ENCODE assay signal across 17 cellular contexts in the genomic region with DNA sequence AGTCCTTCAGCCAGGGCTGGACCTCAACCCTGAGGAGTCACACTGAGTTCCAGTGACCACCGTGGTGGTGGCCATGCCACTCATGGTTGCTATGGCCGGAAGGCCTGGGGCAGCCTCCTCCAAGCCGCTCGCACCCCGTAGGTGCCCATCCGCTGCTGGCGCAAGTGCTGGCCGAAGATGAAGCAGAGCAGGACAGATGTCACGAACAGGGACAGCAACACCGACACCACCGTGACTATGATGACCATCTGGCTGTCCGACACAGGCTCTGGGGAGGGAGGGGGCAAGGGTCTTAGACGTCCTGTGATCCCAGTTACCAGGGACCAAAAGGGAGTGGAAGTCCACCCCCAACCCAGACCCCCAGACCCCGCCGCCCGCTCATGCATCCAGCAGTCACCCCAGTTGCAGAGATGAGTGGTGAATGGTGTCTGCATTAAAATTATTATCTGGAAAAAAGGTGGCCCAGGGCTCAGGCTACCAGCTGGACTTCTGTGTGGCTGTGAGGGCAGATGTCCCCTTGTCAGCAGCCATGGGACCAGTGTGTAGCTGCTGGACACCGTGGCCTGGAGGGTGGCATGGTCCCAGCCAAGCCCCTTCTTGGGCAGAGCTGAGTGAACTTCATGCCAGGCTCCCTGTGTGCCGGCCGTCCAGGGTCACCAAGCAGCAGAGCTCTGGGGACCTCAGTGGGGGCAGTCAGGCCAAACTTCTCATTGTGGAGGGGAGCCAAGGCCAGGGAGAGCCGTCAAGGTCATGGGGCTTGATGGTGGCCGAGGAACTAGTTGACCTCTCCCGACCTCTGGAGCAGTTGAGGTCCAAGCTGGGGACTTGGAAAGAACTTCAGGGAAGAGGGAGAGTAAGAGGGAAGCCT. TPM values are rescaled to one million over a fixed set of nuclear protein-coding genes. Genes with fewer than 3 reads are reported as not detected.
DNase-seq lines count a peak whose midpoint lies in the region; ATAC-seq, FAIRE-seq and TF ChIP-seq lines count a peak whose summit lies in the region.
"Had no signal": no experiment of that assay in that cellular context is flagged by ENCODE, and none has a peak within 500 bp of the region (broad histone marks: within the 10 kb centered on the region; RNA-seq: fewer than 3 reads in every experiment).

No MANE protein-coding gene starts in this region.

- no peak overlapping the region for H3K27ac ChIP-seq in A549
- peak overlapping the region; percentile 80 for H3K27ac ChIP-seq in BLaER1
- H3K27ac ChIP-seq: C4-2B, cardiac muscle cell had no signal

- peaks cover 29 to 33% of the 10 kb centered on the region in 2 donors for H3K4me1 Mint-ChIP-seq in effector memory CD8-positive, alpha-beta T cell (ENCODE audit: low read depth in 2 of 2)

- no peak for FAIRE-seq in A549 (lab: Jason Lieb, UNC)
- FAIRE-seq: GM19239 had no signal

- no peaks in the 10 kb centered on the region for H3K27me3 Mint-ChIP-seq in effector memory CD8-positive, alpha-beta T cell
- H3K27me3 Mint-ChIP-seq: naive B cell had no signal

- H3K9me3 Mint-ChIP-seq in effector memory CD8-positive, alpha-beta T cell = no peaks in the 10 kb centered on the region
- H3K9me3 Mint-ChIP-seq: naive B cell had no signal

- DNase-seq in A549 (ENCODE audit: low read depth in 1 of 2, low spot score in 1 of 2) (no peak), sciatic nerve (ENCODE audit: low spot score) (peak; percentile 52), EL (no peak)
- no peak for DNase-seq in effector memory CD8-positive, alpha-beta T cell
- DNase-seq in central memory CD4-positive, alpha-beta T cell = no peak
- DNase-seq: activated CD4-positive, alpha-beta T cell treated with anti-CD3 and anti-CD28 coated beads for 1 hour; naive B cell; NCI-H1694; NCI-H345; T-helper 2 cell had no signal

- no peak overlapping the region for H3K4me2 ChIP-seq in A549
- peak overlapping the region; percentile 69 for H3K4me2 ChIP-seq in BLaER1

- POLR2A ChIA-PET in A549 (lab: Yijun Ruan, JAX) = no interaction called here

- TF ChIP-seq RAD21 in A549 (conservative IDR thresholded peaks at IDR 0.05 in 1 of 2, IDR thresholded peaks at IDR 0.05 in 1 of 2) = no peak

- peak overlapping the region; percentile 52 to 71 for H3K27ac Mint-ChIP-seq in effector memory CD8-positive, alpha-beta T cell

- ATAC-seq in A549 (no peak), sciatic nerve (no peak), HG02678 (IDR thresholded peaks at IDR 0.05; ENCODE audit: unreplicated experiment) (no peak)
- ATAC-seq in effector memory CD8-positive, alpha-beta T cell (replicated peaks) = no peak

- TF ChIP-seq EP300 in A549 (IDR thresholded peaks at IDR 0.05) = no peak

- H3K4me3 ChIP-seq in A549 = no peak overlapping the region
- no peak overlapping the region for H3K4me3 ChIP-seq in BLaER1
- H3K4me3 ChIP-seq: cardiac muscle cell had no signal

- peaks cover 26% of the 10 kb centered on the region for H3K4me1 ChIP-seq in A549
- H3K4me1 ChIP-seq in BLaER1 = peaks cover 97% of the 10 kb centered on the region

- TF ChIP-seq CTCF in A549 (IDR thresholded peaks at IDR 0.05) = no peak

- 0 out of 2 replicates have a peak, but pooled peaks have one; percentile 7 for TF ChIP-seq POLR2A in A549 (IDR thresholded peaks at IDR 0.05; ENCODE audit: low read length)

- CTCF ChIA-PET in A549 (lab: Yijun Ruan, JAX) = interaction anchor here (0.6 to 4.4 kb wide), 11 partner anchors 8 to 524 kb away, joined by 3 to 24 read pairs (median 4); a partner anchor contains a TSS

- WGBS in A549 (ENCODE audit: missing lambda C conversion rate) = 74% methylated on average over 22 of the region's 22 CpGs

- peaks cover 33% of the 10 kb centered on the region for H3K36me3 Mint-ChIP-seq in effector memory CD8-positive, alpha-beta T cell (ENCODE audit: insufficient read depth)

- peaks cover 62% of the 10 kb centered on the region for H4K20me1 ChIP-seq in BLaER1

- intact Hi-C loops in sciatic nerve (cut with DNase I) = no loop called here

- H3K4me3 Mint-ChIP-seq in effector memory CD8-positive, alpha-beta T cell = no peak overlapping the region

- peaks cover 63% of the 10 kb centered on the region for H3K36me3 ChIP-seq in BLaER1
- H3K36me3 ChIP-seq: cardiac muscle cell had no signal

- H3K9ac ChIP-seq in BLaER1 = peak overlapping the region; percentile 63; the same call in 1 of the 2 replicates

- no peaks in the 10 kb centered on the region for H3K27me3 ChIP-seq in BLaER1
- H3K27me3 ChIP-seq: cardiac muscle cell had no signal

- H3K9me3 ChIP-seq in A549 (no peaks in the 10 kb centered on the region), BLaER1 (no peaks in the 10 kb centered on the region)

TF ChIP-seq in A549, 52 proteins besides CTCF, POLR2A, EP300 and RAD21:
- TF ChIP-seq CBX2 (IDR thresholded peaks at IDR 0.05; ENCODE audit: borderline replicate concordance, low read depth) = no peak
- no peak for TF ChIP-seq FOSB (CRISPR knock-in tag; IDR thresholded peaks at IDR 0.05)
- no peak for TF ChIP-seq CBX8 (IDR thresholded peaks at IDR 0.05)
- TF ChIP-seq RARB (CRISPR knock-in tag; IDR thresholded peaks at IDR 0.05) = no peak
- TF ChIP-seq FOSL2 (IDR thresholded peaks at IDR 0.05) = no peak
- TF ChIP-seq FOSL2 (CRISPR knock-in tag; IDR thresholded peaks at IDR 0.05) = no peak
- TF ChIP-seq PHF8 (IDR thresholded peaks at IDR 0.05; ENCODE audit: borderline replicate concordance, low read depth) = no peak
- TF ChIP-seq TFCP2L1 (CRISPR knock-in tag; IDR thresholded peaks at IDR 0.05) = no peak
- TF ChIP-seq, protein P1, sequence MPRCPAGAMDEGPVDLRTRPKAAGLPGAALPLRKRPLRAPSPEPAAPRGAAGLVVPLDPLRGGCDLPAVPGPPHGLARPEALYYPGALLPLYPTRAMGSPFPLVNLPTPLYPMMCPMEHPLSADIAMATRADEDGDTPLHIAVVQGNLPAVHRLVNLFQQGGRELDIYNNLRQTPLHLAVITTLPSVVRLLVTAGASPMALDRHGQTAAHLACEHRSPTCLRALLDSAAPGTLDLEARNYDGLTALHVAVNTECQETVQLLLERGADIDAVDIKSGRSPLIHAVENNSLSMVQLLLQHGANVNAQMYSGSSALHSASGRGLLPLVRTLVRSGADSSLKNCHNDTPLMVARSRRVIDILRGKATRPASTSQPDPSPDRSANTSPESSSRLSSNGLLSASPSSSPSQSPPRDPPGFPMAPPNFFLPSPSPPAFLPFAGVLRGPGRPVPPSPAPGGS (IDR thresholded peaks at IDR 0.05) = no peak

RNA-seq across cellular contexts. Expression of a gene that starts 4.7 kb away (rescaled TPM):
- polyA plus RNA-seq in A549 (2011; rRNA removed) (0.22 and 0.44 TPM in 2 replicates), A549 (2017; fragmentation: RNase III; extraction: RNeasy Plus Mini Kit Qiagen cat#74134 plus additional on column Dnase treatment) (0.67 to 1.2 TPM (median 0.68 TPM) in 3 replicates)
- polyA plus RNA-seq in A549 (2012; cell fraction: cytosol; rRNA removed) = 0.33 and 0.61 TPM in 2 replicates
- 1.2 and 1.4 TPM in 2 replicates for polyA plus RNA-seq in A549 (2012; cell fraction: nucleus; rRNA removed)
- polyA minus RNA-seq in A549 (2011; rRNA and poly(A)+ RNA removed) = 0.50 and 0.54 TPM in 2 replicates
- total RNA-seq in sciatic nerve = 1.0 TPM

RNA-seq across cellular contexts. Expression of a gene that starts 17.5 kb away (rescaled TPM):
- not detected in 2 replicates for polyA plus RNA-seq in A549 (2011; rRNA removed)
- polyA plus RNA-seq in A549 (2012; cell fraction: cytosol; rRNA removed) = 0.04 and 0.10 TPM in 2 replicates
- polyA plus RNA-seq in A549 (2012; cell fraction: nucleus; rRNA removed) = 0.18 TPM in 1 of 2 replicates, not detected in the other
- not detected in 3 replicates for polyA plus RNA-seq in A549 (2017; fragmentation: RNase III; extraction: RNeasy Plus Mini Kit Qiagen cat#74134 plus additional on column Dnase treatment)
- not detected in 2 replicates for polyA minus RNA-seq in A549 (2011; rRNA and poly(A)+ RNA removed)
- total RNA-seq in sciatic nerve = 38.2 TPM
- total RNA-seq: cardiac muscle cell had no signal

RNA-seq across cellular contexts. Expression of a gene that starts 30.2 kb away (rescaled TPM):
- polyA plus RNA-seq in A549 (2011; rRNA removed) (0.06 and 0.17 TPM in 2 replicates), A549 (2017; fragmentation: RNase III; extraction: RNeasy Plus Mini Kit Qiagen cat#74134 plus additional on column Dnase treatment) (0.03 to 0.08 TPM (median 0.03 TPM) in 3 replicates)
- polyA plus RNA-seq in A549 (2012; cell fraction: cytosol; rRNA removed) = 0.03 and 0.07 TPM in 2 replicates
- 0.05 TPM in 2 replicates for polyA plus RNA-seq in A549 (2012; cell fraction: nucleus; rRNA removed)
- 0.45 and 0.88 TPM in 2 replicates for polyA minus RNA-seq in A549 (2011; rRNA and poly(A)+ RNA removed)
- 3.5 TPM for total RNA-seq in sciatic nerve
- total RNA-seq: fibroblast of villous mesenchyme, M059J had no signal
- polyA plus RNA-seq: cardiac muscle cell had no signal
